Comparison of ENCODE assay signal across 18 cellular contexts in genomic region chr4:71195932-71196331, GRCh38.
A peak's percentile ranks its signal among the peaks of the same experiment; 100 is the strongest.
DNase-seq lines count a peak whose midpoint lies in the region; FAIRE-seq and TF ChIP-seq lines count a peak whose summit lies in the region.
"Had no signal": no experiment of that assay in that cellular context is flagged by ENCODE, and none has a peak within 500 bp of the region (broad histone marks: within the 10 kb centered on the region; RNA-seq: fewer than 3 reads in every experiment).

No MANE protein-coding gene starts in this region.

- H3K27me3 Mint-ChIP-seq in activated CD4-positive, alpha-beta T cell treated with anti-CD3 and anti-CD28 coated beads, Interleukin-2, amount 10 ng/mL, durations not matched to agents 7 days and 5 days = peaks cover 30% of the 10 kb centered on the region
- H3K27me3 Mint-ChIP-seq in type B pancreatic cell = peaks cover 9% of the 10 kb centered on the region
- H3K27me3 Mint-ChIP-seq in activated T-helper 2 cell treated with anti-CD3 and anti-CD28 coated beads, Interferon-gamma antibody, Interleukin-2, Interleukin-4, amounts not matched to agents 10 μg/mL and 5 μg/mL and 100 μg/mL, durations not matched to agents 14 hours and 24 hours and 36 hours (ENCODE audit: low read depth) = peaks cover 30% of the 10 kb centered on the region

- in situ Hi-C loops in GM23248 (cut with MboI) = no loop called here

- intact Hi-C loops in activated T-helper 2 cell treated with anti-CD3 and anti-CD28 coated beads, Interferon-gamma antibody, Interleukin-2, Interleukin-4, amounts not matched to agents 10 μg/mL and 5 μg/mL and 100 μg/mL, durations not matched to agents 14 hours and 24 hours and 36 hours (cut with micrococcal nuclease) = no loop called here

- H3F3A ChIP-seq in GM23248 (ENCODE audit: insufficient read depth) = peaks cover 14% of the 10 kb centered on the region
- no peaks in the 10 kb centered on the region for H3F3A ChIP-seq in smooth muscle cell (ENCODE audit: low read depth)

- WGBS in GM23248 (ENCODE audit: low coverage in 1 of 2, low lambda C conversion rate in 2 of 2, missing lambda C conversion rate in 2 of 2), 2 experiments = 44 to 45% methylated on average over 4 of the region's 4 CpGs
- WGBS in smooth muscle cell (ENCODE audit: low lambda C conversion rate) = 12% methylated on average over 4 of the region's 4 CpGs
- WGBS in small intestine, 3 donors = 74 to 82% (median 76%) methylated on average over 4 of the region's 4 CpGs

- H3K27ac Mint-ChIP-seq in activated CD4-positive, alpha-beta T cell treated with anti-CD3 and anti-CD28 coated beads, Interleukin-2, amount 10 ng/mL, durations not matched to agents 7 days and 5 days = no peak overlapping the region
- H3K27ac Mint-ChIP-seq in type B pancreatic cell = no peak overlapping the region
- no peak overlapping the region for H3K27ac Mint-ChIP-seq in activated T-helper 2 cell treated with anti-CD3 and anti-CD28 coated beads, Interferon-gamma antibody, Interleukin-2, Interleukin-4, amounts not matched to agents 10 μg/mL and 5 μg/mL and 100 μg/mL, durations not matched to agents 14 hours and 24 hours and 36 hours
- H3K27ac Mint-ChIP-seq: activated T-helper 17 cell treated with anti-CD3 and anti-CD28 coated beads, Interleukin-2, amount 50 U/mL, for 72 hours; immature natural killer cell; T-helper 2 cell treated with Interferon-gamma antibody and Interleukin-4, amounts not matched to agents 5 μg/mL and 100 μg/mL, for 36 hours had no signal

- no peak overlapping the region for H3K4me3 Mint-ChIP-seq in activated CD4-positive, alpha-beta T cell treated with anti-CD3 and anti-CD28 coated beads, Interleukin-2, amount 10 ng/mL, durations not matched to agents 7 days and 5 days
- H3K4me3 Mint-ChIP-seq in type B pancreatic cell = no peak overlapping the region
- H3K4me3 Mint-ChIP-seq in activated T-helper 2 cell treated with anti-CD3 and anti-CD28 coated beads, Interferon-gamma antibody, Interleukin-2, Interleukin-4, amounts not matched to agents 10 μg/mL and 5 μg/mL and 100 μg/mL, durations not matched to agents 14 hours and 24 hours and 36 hours (ENCODE audit: low read depth) = no peak overlapping the region
- H3K4me3 Mint-ChIP-seq: activated T-helper 17 cell treated with anti-CD3 and anti-CD28 coated beads, Interleukin-2, amount 50 U/mL, for 72 hours; CD8-positive, alpha-beta memory T cell; immature natural killer cell; T-helper 2 cell treated with Interferon-gamma antibody and Interleukin-4, amounts not matched to agents 5 μg/mL and 100 μg/mL, for 36 hours had no signal

- H3K79me2 ChIP-seq in GM23248 (ENCODE audit: insufficient read depth) (peaks cover 58% of the 10 kb centered on the region), smooth muscle cell (ENCODE audit: low read depth) (peaks cover 3% of the 10 kb centered on the region)

- H4K20me1 ChIP-seq in GM23248 (ENCODE audit: insufficient read depth) (no peaks in the 10 kb centered on the region), smooth muscle cell (ENCODE audit: low read depth) (no peaks in the 10 kb centered on the region)

- H3K4me1 ChIP-seq in GM23248 (ENCODE audit: insufficient read depth) = peaks cover 25% of the 10 kb centered on the region
- peaks cover 4% of the 10 kb centered on the region for H3K4me1 ChIP-seq in smooth muscle cell (ENCODE audit: low read depth)
- peaks cover 0 to 2% of the 10 kb centered on the region in 2 donors for H3K4me1 ChIP-seq in small intestine (ENCODE audit: control insufficient read depth in 2 of 2, insufficient read depth in 1 of 2, low read depth in 1 of 2, low read length in 1 of 2)
- H3K4me1 ChIP-seq: HAP-1, vagina had no signal

- POLR2A ChIA-PET in activated CD4-positive, alpha-beta T cell treated with anti-CD3 and anti-CD28 coated beads, Interleukin-2, amount 10 ng/mL, durations not matched to agents 7 days and 5 days (lab: Charles Lee) = no interaction called here

- H3K4me3 ChIP-seq in GM23248 = peak overlapping the region; percentile 27
- H3K4me3 ChIP-seq in cardiac fibroblast (replicated peaks in 1 of 2; ENCODE audit: low read depth in 2 of 2, low read length in 2 of 2) = no peak overlapping the region
- H3K4me3 ChIP-seq in smooth muscle cell = no peak overlapping the region
- H3K4me3 ChIP-seq in small intestine (ENCODE audit: low read depth in 1 of 2, low read length in 2 of 2) = no peak overlapping the region
- H3K4me3 ChIP-seq: HAP-1, vagina had no signal

- H3K27me3 ChIP-seq in GM23248 (replicated peaks; ENCODE audit: insufficient read depth) (no peaks in the 10 kb centered on the region), smooth muscle cell (ENCODE audit: low read depth) (no peaks in the 10 kb centered on the region), small intestine (ENCODE audit: control insufficient read depth in 2 of 2, insufficient read depth in 2 of 2, low read length in 2 of 2) (no peaks in the 10 kb centered on the region)
- H3K27me3 ChIP-seq: vagina had no signal

- H3K9me3 Mint-ChIP-seq in activated CD4-positive, alpha-beta T cell treated with anti-CD3 and anti-CD28 coated beads, Interleukin-2, amount 10 ng/mL, durations not matched to agents 7 days and 5 days = no peaks in the 10 kb centered on the region
- H3K9me3 Mint-ChIP-seq in type B pancreatic cell = no peaks in the 10 kb centered on the region
- no peaks in the 10 kb centered on the region for H3K9me3 Mint-ChIP-seq in activated T-helper 2 cell treated with anti-CD3 and anti-CD28 coated beads, Interferon-gamma antibody, Interleukin-2, Interleukin-4, amounts not matched to agents 10 μg/mL and 5 μg/mL and 100 μg/mL, durations not matched to agents 14 hours and 24 hours and 36 hours
- H3K9me3 Mint-ChIP-seq: activated T-helper 17 cell treated with anti-CD3 and anti-CD28 coated beads, Interleukin-2, amount 50 U/mL, for 72 hours; CD8-positive, alpha-beta memory T cell; immature natural killer cell; T-helper 2 cell treated with Interferon-gamma antibody and Interleukin-4, amounts not matched to agents 5 μg/mL and 100 μg/mL, for 36 hours had no signal

- H3K27ac ChIP-seq in GM23248 (peak overlapping the region; percentile 36), smooth muscle cell (ENCODE audit: low read depth) (no peak overlapping the region), small intestine (ENCODE audit: low read depth in 1 of 2, low read length in 1 of 2) (no peak overlapping the region)
- H3K27ac ChIP-seq: vagina had no signal

- peaks cover 17% of the 10 kb centered on the region for H3K4me1 Mint-ChIP-seq in activated CD4-positive, alpha-beta T cell treated with anti-CD3 and anti-CD28 coated beads, Interleukin-2, amount 10 ng/mL, durations not matched to agents 7 days and 5 days
- H3K4me1 Mint-ChIP-seq in type B pancreatic cell (ENCODE audit: unreplicated experiment) = peaks cover 8% of the 10 kb centered on the region
- peaks cover 15% of the 10 kb centered on the region for H3K4me1 Mint-ChIP-seq in activated T-helper 2 cell treated with anti-CD3 and anti-CD28 coated beads, Interferon-gamma antibody, Interleukin-2, Interleukin-4, amounts not matched to agents 10 μg/mL and 5 μg/mL and 100 μg/mL, durations not matched to agents 14 hours and 24 hours and 36 hours (ENCODE audit: low read depth)
- H3K4me1 Mint-ChIP-seq: activated T-helper 17 cell treated with anti-CD3 and anti-CD28 coated beads, Interleukin-2, amount 50 U/mL, for 72 hours had no signal

- CTCF ChIA-PET in activated CD4-positive, alpha-beta T cell treated with anti-CD3 and anti-CD28 coated beads, Interleukin-2, amount 10 ng/mL, durations not matched to agents 7 days and 5 days (lab: Charles Lee) = no interaction called here

- peak overlapping the region; percentile 57 for H3K4me2 ChIP-seq in GM23248 (ENCODE audit: unreplicated experiment)
- peak overlapping the region; percentile 69 for H3K4me2 ChIP-seq in smooth muscle cell

- FAIRE-seq in small intestine (lab: Jason Lieb, UNC) = no peak

- H3K9ac ChIP-seq in GM23248 (no peak overlapping the region), smooth muscle cell (ENCODE audit: low read depth) (no peak overlapping the region)

- no peaks in the 10 kb centered on the region for H3K36me3 Mint-ChIP-seq in activated CD4-positive, alpha-beta T cell treated with anti-CD3 and anti-CD28 coated beads, Interleukin-2, amount 10 ng/mL, durations not matched to agents 7 days and 5 days (ENCODE audit: low read depth)
- peaks cover 4% of the 10 kb centered on the region for H3K36me3 Mint-ChIP-seq in type B pancreatic cell
- H3K36me3 Mint-ChIP-seq in activated T-helper 2 cell treated with anti-CD3 and anti-CD28 coated beads, Interferon-gamma antibody, Interleukin-2, Interleukin-4, amounts not matched to agents 10 μg/mL and 5 μg/mL and 100 μg/mL, durations not matched to agents 14 hours and 24 hours and 36 hours (ENCODE audit: low read depth) = no peaks in the 10 kb centered on the region
- H3K36me3 Mint-ChIP-seq: CD8-positive, alpha-beta memory T cell had no signal

- H3K36me3 ChIP-seq in GM23248 (ENCODE audit: low read depth) = no peaks in the 10 kb centered on the region
- H3K36me3 ChIP-seq in smooth muscle cell (ENCODE audit: low read depth) = no peaks in the 10 kb centered on the region
- H3K36me3 ChIP-seq in small intestine (ENCODE audit: control insufficient read depth in 2 of 2, insufficient read depth in 2 of 2, low read length in 2 of 2) = peaks cover 0 to 1% of the 10 kb centered on the region in 2 donors
- H3K36me3 ChIP-seq: HAP-1, vagina had no signal

- DNase-seq in GM23248 (peak; percentile 80), cardiac fibroblast (ENCODE audit: low read depth in 2 of 2) (peak; percentile 29 to 56), kidney glomerular epithelial cell (lab: John Stamatoyannopoulos, UW) (peak; percentile 60), smooth muscle cell (lab: John Stamatoyannopoulos, UW; ENCODE audit: unreplicated experiment) (no peak), small intestine (no peak), type B pancreatic cell (ENCODE audit: extremely low spot score, unreplicated experiment) (no peak)
- no peak for DNase-seq in activated CD4-positive, alpha-beta T cell treated with anti-CD3 and anti-CD28 coated beads, Interleukin-2, amount 10 ng/mL, durations not matched to agents 7 days and 5 days
- DNase-seq in activated T-helper 2 cell treated with anti-CD3 and anti-CD28 coated beads, Interferon-gamma antibody, Interleukin-2, Interleukin-4, amounts not matched to agents 10 μg/mL and 5 μg/mL and 100 μg/mL, durations not matched to agents 14 hours and 24 hours and 36 hours (ENCODE audit: low spot score) = no peak
- DNase-seq: activated CD4-positive, alpha-beta T cell treated with anti-CD3 and anti-CD28 coated beads, Interleukin-2, amount 50 U/mL, for 48 hours; anterior cingulate cortex; CD8-positive, alpha-beta memory T cell; immature natural killer cell; NCI-H1930; stimulated activated CD4-positive, alpha-beta T cell treated with anti-CD3 and anti-CD28 coated beads, Interleukin-2, amount 100 ng/mL, for 48 hours had no signal

- H3K9me3 ChIP-seq in GM23248 (ENCODE audit: low read depth) (no peaks in the 10 kb centered on the region), smooth muscle cell (replicated peaks; ENCODE audit: low read depth) (no peaks in the 10 kb centered on the region), small intestine (ENCODE audit: control insufficient read depth, low read depth) (no peaks in the 10 kb centered on the region)
- H3K9me3 ChIP-seq: HAP-1, vagina had no signal

- no peaks in the 10 kb centered on the region for H3K9me2 ChIP-seq in GM23248 (ENCODE audit: insufficient read depth)

- no peak for TF ChIP-seq CTCF in cardiac fibroblast (IDR thresholded peaks at IDR 0.05; ENCODE audit: low read depth, low read length)
- no peak for TF ChIP-seq CTCF in smooth muscle cell (IDR thresholded peaks at IDR 0.05; ENCODE audit: borderline replicate concordance, insufficient read depth, poor library complexity, severe bottlenecking)
- no peak for TF ChIP-seq CTCF in type B pancreatic cell (conservative IDR thresholded peaks at IDR 0.05)

- H2AFZ ChIP-seq in GM23248 = peak overlapping the region; percentile 23; the same call in 1 of the 2 replicates
- no peak overlapping the region for H2AFZ ChIP-seq in smooth muscle cell (ENCODE audit: low read depth)

Comparison
In these comparisons a context has a peak if more than half of its experiments do, and no peak if none do; other contexts are left out.
1. DNase-seq: peak in GM23248 (single experiment), cardiac fibroblast (2 of 2) and kidney glomerular epithelial cell (single experiment); none in smooth muscle cell (single experiment), activated CD4-positive, alpha-beta T cell treated with anti-CD3 and anti-CD28 coated beads, Interleukin-2, amount 10 ng/mL, durations not matched to agents 7 days and 5 days (single experiment), small intestine (single experiment), type B pancreatic cell (single experiment) and activated T-helper 2 cell treated with anti-CD3 and anti-CD28 coated beads, Interferon-gamma antibody, Interleukin-2, Interleukin-4, amounts not matched to agents 10 μg/mL and 5 μg/mL and 100 μg/mL, durations not matched to agents 14 hours and 24 hours and 36 hours (single experiment).